In genomic region chr12:57454566-57455373, GRCh38 we compare ENCODE assay signal across 1 cellular context.
TF ChIP-seq lines count a peak whose summit lies in the region.

TSS of gene INHBE (plus strand) at chr12:57455307. CDS start at chr12:57455537, 230 bp downstream.

TF ChIP-seq in HepG2, 621 proteins besides CTCF, POLR2A, EP300 and RAD21 (continued from another document and continues in another):
- 0 out of 2 replicates have a peak, but pooled peaks have one; percentile 67 for TF ChIP-seq MZF1 (CRISPR knock-in tag; IDR thresholded peaks at IDR 0.05; ENCODE audit: borderline replicate concordance)
- peak; percentile 75; the same call in 1 of the 2 replicates for TF ChIP-seq KDM1A (CRISPR knock-in tag; IDR thresholded peaks at IDR 0.05)
- peak; percentile 65 for TF ChIP-seq ISL2 (CRISPR knock-in tag; IDR thresholded peaks at IDR 0.05)
- TF ChIP-seq PLRG1 (conservative IDR thresholded peaks at IDR 0.05), result no peak
- no peak for TF ChIP-seq ZBTB49 (CRISPR knock-in tag; IDR thresholded peaks at IDR 0.05; ENCODE audit: borderline replicate concordance)
- TF ChIP-seq ZNF274 (CRISPR knock-in tag; IDR thresholded peaks at IDR 0.05), result peak; percentile 12; the same call in 1 of the 2 replicates
- TF ChIP-seq DR1 (CRISPR knock-in tag; IDR thresholded peaks at IDR 0.05), result peak; percentile 50; the same call in 1 of the 2 replicates
- TF ChIP-seq RCOR2 (CRISPR knock-in tag; IDR thresholded peaks at IDR 0.05), result peak; percentile 83
- peak; percentile 34; the same call in 1 of the 2 replicates for TF ChIP-seq SMC3 (IDR thresholded peaks at IDR 0.05; ENCODE audit: low read length)
- TF ChIP-seq ZNF761 (CRISPR knock-in tag; conservative IDR thresholded peaks at IDR 0.05), result no peak
- no peak for TF ChIP-seq MAFK (conservative IDR thresholded peaks at IDR 0.05 in 1 of 2, IDR thresholded peaks at IDR 0.05 in 1 of 2; ENCODE audit: low read length in 2 of 2)
- no peak for TF ChIP-seq ZFAT (CRISPR knock-in tag; conservative IDR thresholded peaks at IDR 0.05)
- peak; percentile 87 for TF ChIP-seq CSRNP1 (CRISPR knock-in tag; IDR thresholded peaks at IDR 0.05)
- peak; percentile 91; the same call in 1 of the 2 replicates for TF ChIP-seq ZBTB20 (CRISPR knock-in tag; IDR thresholded peaks at IDR 0.05; ENCODE audit: borderline replicate concordance, low read depth)
- no peak for TF ChIP-seq ZNF205 (CRISPR knock-in tag; IDR thresholded peaks at IDR 0.05)
- peak; percentile 80; the same call in 1 of the 2 replicates for TF ChIP-seq ZNF749 (CRISPR knock-in tag; IDR thresholded peaks at IDR 0.05; ENCODE audit: borderline replicate concordance)
- TF ChIP-seq ZBTB44 (CRISPR knock-in tag; IDR thresholded peaks at IDR 0.05), result no peak
- TF ChIP-seq ATF7 (IDR thresholded peaks at IDR 0.05), result peak; percentile 84
- peak; percentile 84; the same call in 1 of the 2 replicates for TF ChIP-seq ATF7 (CRISPR knock-in tag; IDR thresholded peaks at IDR 0.05)
- peak; percentile 90 for TF ChIP-seq TGIF2 (CRISPR knock-in tag; IDR thresholded peaks at IDR 0.05)
- TF ChIP-seq AHDC1 (CRISPR knock-in tag; IDR thresholded peaks at IDR 0.05; ENCODE audit: borderline replicate concordance), result peak; percentile 58; the same call in 1 of the 2 replicates
- no peak for TF ChIP-seq ZNF484 (CRISPR knock-in tag; IDR thresholded peaks at IDR 0.05; ENCODE audit: borderline replicate concordance, low read depth)
- peak; percentile 66; the same call in 1 of the 2 replicates for TF ChIP-seq HOXA9 (CRISPR knock-in tag; IDR thresholded peaks at IDR 0.05; ENCODE audit: borderline replicate concordance)
- no peak for TF ChIP-seq ZNF615 (CRISPR knock-in tag; IDR thresholded peaks at IDR 0.05; ENCODE audit: borderline replicate concordance)
- TF ChIP-seq HNF4G (IDR thresholded peaks at IDR 0.05; ENCODE audit: borderline replicate concordance, low read depth, low read length), result peak; percentile 98
- peak; percentile 98 for TF ChIP-seq HNF4G (CRISPR knock-in tag; IDR thresholded peaks at IDR 0.05; ENCODE audit: borderline replicate concordance, low read depth)
- TF ChIP-seq KDM6A (CRISPR knock-in tag; IDR thresholded peaks at IDR 0.05; ENCODE audit: low read depth), result peak; percentile 81
- TF ChIP-seq ZNF577 (CRISPR knock-in tag; IDR thresholded peaks at IDR 0.05; ENCODE audit: borderline replicate concordance, low read depth), result no peak
- no peak for TF ChIP-seq ZNF652 (CRISPR knock-in tag; IDR thresholded peaks at IDR 0.05; ENCODE audit: borderline replicate concordance, low read depth)
- TF ChIP-seq TRAFD1 (CRISPR knock-in tag; IDR thresholded peaks at IDR 0.05; ENCODE audit: borderline replicate concordance), result no peak
- no peak for TF ChIP-seq ZBTB46 (CRISPR knock-in tag; IDR thresholded peaks at IDR 0.05; ENCODE audit: borderline replicate concordance)
- peak; percentile 53; the same call in 1 of the 2 replicates for TF ChIP-seq NCOA1 (CRISPR knock-in tag; IDR thresholded peaks at IDR 0.05)
- TF ChIP-seq DRAP1 (CRISPR knock-in tag; IDR thresholded peaks at IDR 0.05), result peak; percentile 58; the same call in 1 of the 2 replicates
- no peak for TF ChIP-seq ZSCAN30 (CRISPR knock-in tag; IDR thresholded peaks at IDR 0.05)
- no peak for TF ChIP-seq ONECUT2 (CRISPR knock-in tag; IDR thresholded peaks at IDR 0.05)
- TF ChIP-seq FOXA3 (CRISPR knock-in tag; IDR thresholded peaks at IDR 0.05), result peak; percentile 75
- TF ChIP-seq PHF21A (CRISPR knock-in tag; IDR thresholded peaks at IDR 0.05), result peak; percentile 90
- peak; percentile 96 for TF ChIP-seq PBX2 (CRISPR knock-in tag; IDR thresholded peaks at IDR 0.05)
- TF ChIP-seq KDM3A (CRISPR knock-in tag; IDR thresholded peaks at IDR 0.05; ENCODE audit: low read depth), result peak; percentile 64; the same call in 1 of the 2 replicates
- TF ChIP-seq GLI4 (CRISPR knock-in tag; IDR thresholded peaks at IDR 0.05; ENCODE audit: borderline replicate concordance), result peak; percentile 80; the same call in 1 of the 2 replicates
- TF ChIP-seq ARID3A (IDR thresholded peaks at IDR 0.05; ENCODE audit: low read depth, low read length), result no peak
